In genomic region chr16:71817150-71817500, GRCh38 we compare ENCODE assay signal across 8 cellular contexts. TPM values are rescaled to one million over a fixed set of nuclear protein-coding genes. Genes with fewer than 3 reads are reported as not detected.
A peak's percentile ranks its signal among the peaks of the same experiment; 100 is the strongest.
DNase-seq lines count a peak whose midpoint lies in the region; ATAC-seq and TF ChIP-seq lines count a peak whose summit lies in the region.
"Not testable (repeated sequence)": the region's sequence is repeated elsewhere in the genome, so short reads cannot be mapped to it uniquely, and the experiment has no call there.

No MANE protein-coding gene starts in this region.

- not testable (repeated sequence) for H3K4me1 ChIP-seq in CD8-positive, alpha-beta memory T cell (ENCODE audit: insufficient read depth, low read length); testis
- peaks cover 23% of the 10 kb centered on the region for H3K4me1 ChIP-seq in Karpas-422 (ENCODE audit: low read length)
- peaks cover 7 to 29% (median 10%) of the 10 kb centered on the region in 3 donors for H3K4me1 ChIP-seq in esophagus squamous epithelium

- H2AFZ ChIP-seq in Karpas-422 (ENCODE audit: low read length), result peak overlapping the region; percentile 44

- DNase-seq in CD8-positive, alpha-beta memory T cell; Karpas-422; activated T-helper 1 cell treated with anti-CD3 and anti-CD28 coated beads, Interleukin-12 subunit alpha, Interleukin-12 subunit beta, Interleukin-2, Interleukin-4 antibody, amounts not matched to agents 30 ng/mL and 10 ng/mL and 1 ng/mL, durations not matched to agents 14 hours and 24 hours and 36 hours (ENCODE audit: low spot score); esophagus squamous epithelium (lab: John Stamatoyannopoulos, UW); testis: not testable (repeated sequence)

- H3K4me1 Mint-ChIP-seq in CD8-positive, alpha-beta memory T cell, result peaks cover 5 to 14% (median 13%) of the 10 kb centered on the region in 3 donors
- peaks cover 19% of the 10 kb centered on the region for H3K4me1 Mint-ChIP-seq in activated T-helper 1 cell treated with anti-CD3 and anti-CD28 coated beads, Interleukin-12 subunit alpha, Interleukin-12 subunit beta, Interleukin-2, Interleukin-4 antibody, amounts not matched to agents 30 ng/mL and 10 ng/mL and 1 ng/mL, durations not matched to agents 14 hours and 24 hours and 36 hours (ENCODE audit: low read depth)
- not testable (repeated sequence) for H3K4me1 Mint-ChIP-seq in nephron

- not testable (repeated sequence) for H3K9me3 Mint-ChIP-seq in CD8-positive, alpha-beta memory T cell; activated T-helper 1 cell treated with anti-CD3 and anti-CD28 coated beads, Interleukin-12 subunit alpha, Interleukin-12 subunit beta, Interleukin-2, Interleukin-4 antibody, amounts not matched to agents 30 ng/mL and 10 ng/mL and 1 ng/mL, durations not matched to agents 14 hours and 24 hours and 36 hours; nephron

- H3K9me3 ChIP-seq in CD8-positive, alpha-beta memory T cell (ENCODE audit: low read length); Karpas-422 (ENCODE audit: low read length); esophagus squamous epithelium; testis: not testable (repeated sequence)

- not testable (repeated sequence) for TF ChIP-seq POLR2A in esophagus squamous epithelium (IDR thresholded peaks at IDR 0.05); testis (IDR thresholded peaks at IDR 0.05)

- H3K36me3 Mint-ChIP-seq in CD8-positive, alpha-beta memory T cell; activated T-helper 1 cell treated with anti-CD3 and anti-CD28 coated beads, Interleukin-12 subunit alpha, Interleukin-12 subunit beta, Interleukin-2, Interleukin-4 antibody, amounts not matched to agents 30 ng/mL and 10 ng/mL and 1 ng/mL, durations not matched to agents 14 hours and 24 hours and 36 hours (ENCODE audit: low read depth); nephron (ENCODE audit: low read depth): not testable (repeated sequence)

- H3K79me2 ChIP-seq in Karpas-422 (ENCODE audit: low read length), result not testable (repeated sequence)

- ATAC-seq in GM19463 (IDR thresholded peaks at IDR 0.05; ENCODE audit: unreplicated experiment) (peak; percentile 8), HG02884 (IDR thresholded peaks at IDR 0.05; ENCODE audit: unreplicated experiment) (peak; percentile 12)

- not testable (repeated sequence) for H3K36me3 ChIP-seq in CD8-positive, alpha-beta memory T cell (ENCODE audit: insufficient read depth, low read length); Karpas-422 (ENCODE audit: insufficient read depth, low read length); esophagus squamous epithelium; testis (ENCODE audit: low read depth, missing control alignments)

- H4K20me1 ChIP-seq in Karpas-422 (ENCODE audit: insufficient read depth, low read depth, low read length), result not testable (repeated sequence)

- peak overlapping the region in 2 of 7 donors; percentile 17 to 54 for H3K4me3 Mint-ChIP-seq in CD8-positive, alpha-beta memory T cell
- H3K4me3 Mint-ChIP-seq in activated T-helper 1 cell treated with anti-CD3 and anti-CD28 coated beads, Interleukin-12 subunit alpha, Interleukin-12 subunit beta, Interleukin-2, Interleukin-4 antibody, amounts not matched to agents 30 ng/mL and 10 ng/mL and 1 ng/mL, durations not matched to agents 14 hours and 24 hours and 36 hours, result peak overlapping the region; percentile 26
- H3K4me3 Mint-ChIP-seq in nephron, result not testable (repeated sequence)

- peak overlapping the region in 5 of 8 donors; percentile 19 to 74 (median 52) for H3K27ac Mint-ChIP-seq in CD8-positive, alpha-beta memory T cell
- H3K27ac Mint-ChIP-seq in activated T-helper 1 cell treated with anti-CD3 and anti-CD28 coated beads, Interleukin-12 subunit alpha, Interleukin-12 subunit beta, Interleukin-2, Interleukin-4 antibody, amounts not matched to agents 30 ng/mL and 10 ng/mL and 1 ng/mL, durations not matched to agents 14 hours and 24 hours and 36 hours, result peak overlapping the region; percentile 91
- H3K27ac Mint-ChIP-seq in nephron, result peak overlapping the region; percentile 54 to 87 (median 74)

- intact Hi-C loops in activated T-helper 1 cell treated with anti-CD3 and anti-CD28 coated beads, Interleukin-12 subunit alpha, Interleukin-12 subunit beta, Interleukin-2, Interleukin-4 antibody, amounts not matched to agents 30 ng/mL and 10 ng/mL and 1 ng/mL, durations not matched to agents 14 hours and 24 hours and 36 hours (cut with micrococcal nuclease), result loop anchor here (2.0 kb wide), 1 partner anchor 64 kb away; no protein-coding TSS in a partner anchor
- intact Hi-C loops in esophagus squamous epithelium (cut with DNase I), result loop anchor here (10.0 kb wide), 1 partner anchor 68 kb away; the partner anchor contains the start of gene ZNF821
- intact Hi-C loops in testis (cut with DNase I; ENCODE audit: low total_unique reads), result not testable (repeated sequence)

- not testable (repeated sequence) for H3K27ac ChIP-seq in CD8-positive, alpha-beta memory T cell (ENCODE audit: low read depth, low read length); Karpas-422 (ENCODE audit: low read length)
- H3K27ac ChIP-seq in esophagus squamous epithelium, result peak overlapping the region; percentile 64 to 88 (median 86)
- peak overlapping the region; percentile 68 to 80 for H3K27ac ChIP-seq in testis

- whole genome bisulfite sequencing in esophagus squamous epithelium, 2 donors, result 44 to 47% methylated on average over 8 to 10 of the region's 10 CpGs
- 80 to 86% methylated on average over 10 of the region's 10 CpGs for WGBS in testis, 2 donors

- H3K9me2 ChIP-seq in Karpas-422 (replicated peaks; ENCODE audit: insufficient read depth, low read length), result not testable (repeated sequence)

- not testable (repeated sequence) for H3K4me3 ChIP-seq in CD8-positive, alpha-beta memory T cell (ENCODE audit: low read length); Karpas-422 (ENCODE audit: low read length); testis
- H3K4me3 ChIP-seq in esophagus squamous epithelium, result peak overlapping the region in 1 of 4 donors; percentile 5

- H3K4me2 ChIP-seq in Karpas-422 (ENCODE audit: low read depth, low read length, poor library complexity, severe bottlenecking), result peak overlapping the region; percentile 3

- not testable (repeated sequence) for H3K27me3 Mint-ChIP-seq in CD8-positive, alpha-beta memory T cell; activated T-helper 1 cell treated with anti-CD3 and anti-CD28 coated beads, Interleukin-12 subunit alpha, Interleukin-12 subunit beta, Interleukin-2, Interleukin-4 antibody, amounts not matched to agents 30 ng/mL and 10 ng/mL and 1 ng/mL, durations not matched to agents 14 hours and 24 hours and 36 hours (ENCODE audit: insufficient read depth); nephron (ENCODE audit: low read depth)

- peak overlapping the region; percentile 6; the same call in 1 of the 2 replicates for H3K9ac ChIP-seq in Karpas-422 (ENCODE audit: low read length)

- not testable (repeated sequence) for TF ChIP-seq CTCF in esophagus squamous epithelium (IDR thresholded peaks at IDR 0.05); nephron (IDR thresholded peaks at IDR 0.05; ENCODE audit: unreplicated experiment in 3 of 3); testis (IDR thresholded peaks at IDR 0.05)

- H3K27me3 ChIP-seq in CD8-positive, alpha-beta memory T cell (ENCODE audit: insufficient read depth, low read length, poor library complexity, severe bottlenecking); Karpas-422 (ENCODE audit: low read length); esophagus squamous epithelium; testis: not testable (repeated sequence)

- CTCF ChIA-PET in CD8-positive, alpha-beta memory T cell (lab: Charles Lee), result interaction anchor here (1.0 kb wide), 1 partner anchor 66 kb away, joined by 3 read pairs; no protein-coding TSS in a partner anchor

- POLR2A ChIA-PET in CD8-positive, alpha-beta memory T cell (lab: Charles Lee), result not testable (repeated sequence)

RNA-seq across cellular contexts. Expression of gene AP1G1, which starts 8.5 kb away (rescaled TPM):
- 10 to 100 TPM; 80.4 to 83.3 TPM for total RNA-seq in CD8-positive, alpha-beta memory T cell
- polyA plus RNA-seq in CD8-positive, alpha-beta memory T cell, result 10.9 TPM
- total RNA-seq in Karpas-422 (2014; rRNA removed; shearing (Covaris generic); ENCODE audit: low replicate concordance), result 71.0 and 78.8 TPM in 2 replicates
- 85.5 and 90.7 TPM in 2 replicates for total RNA-seq in activated T-helper 1 cell treated with anti-CD3 and anti-CD28 coated beads, Interleukin-12 subunit alpha, Interleukin-12 subunit beta, Interleukin-2, Interleukin-4 antibody, amounts not matched to agents 30 ng/mL and 10 ng/mL and 1 ng/mL, durations not matched to agents 14 hours and 24 hours and 36 hours
- total RNA-seq in esophagus squamous epithelium (10 to 100 TPM; 51.7 to 90.1 (median 68.6) TPM), testis (100 to 1,000 TPM; 155 to 203 TPM)
- 125 TPM for polyA plus RNA-seq in testis (ENCODE audit: insufficient read depth, low read depth, low replicate concordance)

RNA-seq across cellular contexts. Expression of gene ATXN1L, which starts 28.7 kb away (rescaled TPM):
- 10 to 100 TPM; 16.9 to 19.7 TPM for total RNA-seq in CD8-positive, alpha-beta memory T cell
- polyA plus RNA-seq in CD8-positive, alpha-beta memory T cell, result 11.9 TPM
- total RNA-seq in Karpas-422 (2014; rRNA removed; shearing (Covaris generic); ENCODE audit: low replicate concordance), result 12.2 and 15.1 TPM in 2 replicates
- total RNA-seq in activated T-helper 1 cell treated with anti-CD3 and anti-CD28 coated beads, Interleukin-12 subunit alpha, Interleukin-12 subunit beta, Interleukin-2, Interleukin-4 antibody, amounts not matched to agents 30 ng/mL and 10 ng/mL and 1 ng/mL, durations not matched to agents 14 hours and 24 hours and 36 hours, result 20.1 and 20.6 TPM in 2 replicates
- total RNA-seq in esophagus squamous epithelium (10 to 100 TPM in 3 of 4 donors, 1 to 10 TPM in 1; 8.9 to 23.8 (median 15.6) TPM), testis (10 to 100 TPM; 36.1 to 39.3 TPM)
- 36.8 TPM for polyA plus RNA-seq in testis (ENCODE audit: insufficient read depth, low read depth, low replicate concordance)
